16 cellular contexts compared by ENCODE assay signal in the genomic region with DNA sequence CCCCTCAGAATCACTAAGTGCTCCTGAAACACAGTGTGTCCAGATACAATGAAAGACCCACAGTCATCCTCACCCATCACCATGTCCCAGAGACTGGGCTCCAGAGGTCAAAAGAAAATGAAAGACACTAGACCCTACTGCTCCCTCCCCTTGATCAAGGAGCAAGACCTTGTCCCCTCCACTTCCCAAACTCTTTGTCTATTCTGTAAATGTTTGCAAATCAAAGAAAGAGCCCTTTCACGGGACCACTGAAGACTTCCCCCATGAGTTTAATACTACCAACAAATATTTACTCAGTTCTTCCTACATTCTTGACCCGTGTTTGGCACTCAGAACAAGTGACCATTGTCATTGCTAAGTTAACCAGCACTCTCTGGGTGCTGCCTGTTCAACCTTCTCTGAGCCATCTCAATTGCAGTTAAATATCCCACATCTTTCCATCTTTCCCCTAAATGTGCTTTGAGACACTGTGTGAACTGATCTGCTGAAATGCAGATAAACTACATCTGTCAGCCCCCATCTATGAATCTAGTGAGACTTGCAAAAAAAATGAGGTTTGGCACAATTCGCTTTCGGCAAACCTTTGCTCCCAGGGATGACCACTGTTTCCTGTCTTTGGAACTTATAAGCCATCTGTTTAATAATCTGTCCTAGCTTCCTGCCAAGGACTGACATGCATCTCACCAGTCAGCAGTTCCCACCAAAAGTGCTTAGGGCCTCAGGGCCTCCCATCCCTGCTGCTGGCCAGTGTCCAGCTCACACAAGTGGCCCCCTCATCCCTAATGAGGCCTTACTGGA.
DNase-seq lines count a peak whose midpoint lies in the region; ATAC-seq and TF ChIP-seq lines count a peak whose summit lies in the region.
"Had no signal": no experiment of that assay in that cellular context is flagged by ENCODE, and none has a peak within 500 bp of the region (broad histone marks: within the 10 kb centered on the region; RNA-seq: fewer than 3 reads in every experiment).

No MANE protein-coding gene starts in this region.

- H3K27ac ChIP-seq in fibroblast of lung (ENCODE audit: insufficient read depth, low read length) = no peak overlapping the region
- H3K27ac ChIP-seq: BLaER1, right lobe of liver had no signal

- no peaks in the 10 kb centered on the region for H3K9me3 ChIP-seq in fibroblast of lung (ENCODE audit: control insufficient read depth, insufficient read depth, low read depth, low read length)
- H3K9me3 ChIP-seq: BLaER1, right lobe of liver had no signal

- H3K9me3 Mint-ChIP-seq in mesothelial cell of epicardium = no peaks in the 10 kb centered on the region
- H3K9me3 Mint-ChIP-seq: activated T-cell treated with anti-CD3 and anti-CD28 coated beads, Interleukin-2, amount 50 U/mL, for 24 hours; naive B cell; T-cell had no signal

- DNase-seq in EL (peak; percentile 70), RPMI7951 (ENCODE audit: low read depth) (peak; percentile 99), fibroblast of lung (ENCODE audit: low read depth in 2 of 2) (peak; percentile 87 to 88), mesothelial cell of epicardium (ENCODE audit: low spot score in 2 of 2, unreplicated experiment in 2 of 2) (no peak)
- DNase-seq: activated T-cell treated with anti-CD3 and anti-CD28 coated beads, Interleukin-2, amount 50 U/mL, for 24 hours; amniotic stem cell; H7; naive B cell; right lobe of liver; stimulated activated naive CD8-positive, alpha-beta T cell treated with anti-CD3 and anti-CD28 coated beads, Interleukin-15, Interleukin-2, amounts not matched to agents 100 U/mL and 50 U/mL, for 24 hours; T-cell had no signal

- H2AFZ ChIP-seq in fibroblast of lung (ENCODE audit: low read length) = no peak overlapping the region

- peaks cover 17% of the 10 kb centered on the region for H3K36me3 Mint-ChIP-seq in mesothelial cell of epicardium
- H3K36me3 Mint-ChIP-seq: naive B cell, T-cell had no signal

- H3K4me3 Mint-ChIP-seq in mesothelial cell of epicardium = no peak overlapping the region
- H3K4me3 Mint-ChIP-seq: activated T-cell treated with anti-CD3 and anti-CD28 coated beads, Interleukin-2, amount 50 U/mL, for 24 hours; naive B cell; T-cell had no signal

- peaks cover 23% of the 10 kb centered on the region for H3K4me1 Mint-ChIP-seq in mesothelial cell of epicardium
- H3K4me1 Mint-ChIP-seq: naive B cell, T-cell had no signal

- H3K79me2 ChIP-seq in fibroblast of lung (ENCODE audit: control insufficient read depth, insufficient read depth, low read length) = no peaks in the 10 kb centered on the region

- no peak overlapping the region for H3K4me3 ChIP-seq in fibroblast of lung (replicated peaks in 1 of 4; ENCODE audit: control extremely low read depth in 1 of 4, insufficient read depth in 1 of 4, low read depth in 3 of 4, low read length in 4 of 4)
- H3K4me3 ChIP-seq: BLaER1, right lobe of liver had no signal

- no peaks in the 10 kb centered on the region for H4K20me1 ChIP-seq in fibroblast of lung (ENCODE audit: control insufficient read depth, extremely low read depth, insufficient read depth, low read length)
- H4K20me1 ChIP-seq: BLaER1 had no signal

- H3K27ac Mint-ChIP-seq in mesothelial cell of epicardium = peak overlapping the region; percentile 44
- H3K27ac Mint-ChIP-seq: activated T-cell treated with anti-CD3 and anti-CD28 coated beads, Interleukin-2, amount 50 U/mL, for 24 hours; naive B cell; T-cell had no signal

- no peak overlapping the region for H3K9ac ChIP-seq in fibroblast of lung (ENCODE audit: insufficient read depth, low read length)
- H3K9ac ChIP-seq: BLaER1 had no signal

- ATAC-seq in HG02870 (IDR thresholded peaks at IDR 0.05; ENCODE audit: unreplicated experiment) (no peak), HG03432 (IDR thresholded peaks at IDR 0.05; ENCODE audit: unreplicated experiment) (no peak), HG03342 (IDR thresholded peaks at IDR 0.05; ENCODE audit: unreplicated experiment) (no peak), GM18858 (IDR thresholded peaks at IDR 0.05; ENCODE audit: unreplicated experiment) (no peak)
- ATAC-seq: stimulated activated naive CD8-positive, alpha-beta T cell treated with anti-CD3 and anti-CD28 coated beads, Interleukin-15, Interleukin-2, amounts not matched to agents 100 U/mL and 50 U/mL, for 24 hours; T-cell had no signal

- no peaks in the 10 kb centered on the region for H3K27me3 ChIP-seq in fibroblast of lung (ENCODE audit: control insufficient read depth, insufficient read depth, low read length)
- H3K27me3 ChIP-seq: BLaER1, right lobe of liver had no signal

- H3K4me2 ChIP-seq in fibroblast of lung (ENCODE audit: extremely low read depth, insufficient read depth, low read length) = peak overlapping the region; percentile 54
- H3K4me2 ChIP-seq: BLaER1 had no signal

- H3K27me3 Mint-ChIP-seq in mesothelial cell of epicardium (ENCODE audit: low read depth) = no peaks in the 10 kb centered on the region

- TF ChIP-seq CTCF in fibroblast of lung (conservative IDR thresholded peaks at IDR 0.05 in 1 of 2, IDR thresholded peaks at IDR 0.05 in 1 of 2; ENCODE audit: low read depth in 1 of 2, low read length in 2 of 2) (no peak), mesothelial cell of epicardium (IDR thresholded peaks at IDR 0.05; ENCODE audit: unreplicated experiment) (no peak)

- peaks cover 29% of the 10 kb centered on the region for H3K4me1 ChIP-seq in fibroblast of lung (ENCODE audit: control insufficient read depth, extremely low read depth, insufficient read depth, low read length)
- H3K4me1 ChIP-seq: right lobe of liver had no signal

- no peaks in the 10 kb centered on the region for H3K36me3 ChIP-seq in fibroblast of lung (ENCODE audit: control insufficient read depth, insufficient read depth, low read length)
- H3K36me3 ChIP-seq: BLaER1, right lobe of liver had no signal

Comparison
In these comparisons a context has a peak if more than half of its experiments do, and no peak if none do; other contexts are left out.
1. DNase-seq: peak in EL (single experiment), RPMI7951 (single experiment) and fibroblast of lung (2 of 2); none in mesothelial cell of epicardium (0 of 2).